ENCODE assay signal across 1 cellular context in genomic region chr22:19761500-19762314, GRCh38.
TF ChIP-seq lines count a peak whose summit lies in the region.

No MANE protein-coding gene starts in this region.

TF ChIP-seq in HepG2, 621 proteins besides CTCF, POLR2A, EP300 and RAD21 (continues in another document):
- TF ChIP-seq RXRA (CRISPR knock-in tag; IDR thresholded peaks at IDR 0.05) (no peak), ZNF678 (CRISPR knock-in tag; IDR thresholded peaks at IDR 0.05) (no peak), ATF6 (CRISPR knock-in tag; conservative IDR thresholded peaks at IDR 0.05) (no peak), PHF8 (CRISPR knock-in tag; IDR thresholded peaks at IDR 0.05) (peak; percentile 30; the same call in 1 of the 2 replicates), TFAP4 (IDR thresholded peaks at IDR 0.05; ENCODE audit: borderline replicate concordance, low read depth) (no peak), FOXA3 (CRISPR knock-in tag; IDR thresholded peaks at IDR 0.05) (0 out of 2 replicates have a peak, but pooled peaks have one; percentile 17), MTERF4 (CRISPR knock-in tag; IDR thresholded peaks at IDR 0.05) (no peak), SALL1 (CRISPR knock-in tag; IDR thresholded peaks at IDR 0.05) (peak; percentile 34; the same call in 1 of the 2 replicates), UBTF (CRISPR knock-in tag; IDR thresholded peaks at IDR 0.05) (peak; percentile 56; the same call in 1 of the 2 replicates), HOXA3 (CRISPR knock-in tag; IDR thresholded peaks at IDR 0.05) (peak; percentile 56), KLF9 (CRISPR knock-in tag; IDR thresholded peaks at IDR 0.05; ENCODE audit: low read depth) (no peak), PBX3 (CRISPR knock-in tag; IDR thresholded peaks at IDR 0.05; ENCODE audit: borderline replicate concordance) (no peak), SOX6 (IDR thresholded peaks at IDR 0.05) (no peak), SOX6 (CRISPR knock-in tag; IDR thresholded peaks at IDR 0.05) (no peak), NR0B2 (CRISPR knock-in tag; IDR thresholded peaks at IDR 0.05) (no peak), KAT7 (CRISPR knock-in tag; IDR thresholded peaks at IDR 0.05; ENCODE audit: borderline replicate concordance) (no peak), ZNF761 (CRISPR knock-in tag; conservative IDR thresholded peaks at IDR 0.05) (0 out of 2 replicates have a peak, but pooled peaks have one; percentile 31), ZNF407 (CRISPR knock-in tag; IDR thresholded peaks at IDR 0.05; ENCODE audit: not compliant biosample characterization) (no peak), EZH2 (conservative IDR thresholded peaks at IDR 0.05; ENCODE audit: low read depth, low read length) (0 out of 2 replicates have a peak, but pooled peaks have one; percentile 23), ZNF512B (CRISPR knock-in tag; IDR thresholded peaks at IDR 0.05; ENCODE audit: borderline replicate concordance) (0 out of 2 replicates have a peak, but pooled peaks have one; percentile 43), POGK (CRISPR knock-in tag; conservative IDR thresholded peaks at IDR 0.05) (no peak), HNF4A (CRISPR knock-in tag; IDR thresholded peaks at IDR 0.05) (0 out of 2 replicates have a peak, but pooled peaks have one; percentile 4), HIC2 (CRISPR knock-in tag; IDR thresholded peaks at IDR 0.05; ENCODE audit: low read depth) (no peak), ZNF205 (CRISPR knock-in tag; IDR thresholded peaks at IDR 0.05) (no peak), ZFX (CRISPR knock-in tag; IDR thresholded peaks at IDR 0.05; ENCODE audit: low read depth) (peak; percentile 61), KDM5B (CRISPR knock-in tag; IDR thresholded peaks at IDR 0.05; ENCODE audit: borderline replicate concordance) (peak; percentile 48; the same call in 1 of the 2 replicates), HNRNPK (IDR thresholded peaks at IDR 0.05; ENCODE audit: low read depth, low read length, poor library complexity, severe bottlenecking) (no peak), CENPBD1 (CRISPR knock-in tag; IDR thresholded peaks at IDR 0.05; ENCODE audit: borderline replicate concordance, low read depth) (no peak), FOXA1 (IDR thresholded peaks at IDR 0.05) (no peak), FOXA1 (CRISPR knock-in tag; IDR thresholded peaks at IDR 0.05) (peak; percentile 78), ZFP90 (CRISPR knock-in tag; IDR thresholded peaks at IDR 0.05; ENCODE audit: borderline replicate concordance) (0 out of 2 replicates have a peak, but pooled peaks have one; percentile 32)
